Comparison of ENCODE assay signal across 8 cellular contexts in genomic region chr22:45263790-45264269, GRCh38. TPM values are rescaled to one million over a fixed set of nuclear protein-coding genes. Genes with fewer than 3 reads are reported as not detected.
DNase-seq lines count a peak whose midpoint lies in the region; ATAC-seq and TF ChIP-seq lines count a peak whose summit lies in the region.

No MANE protein-coding gene starts in this region.

- no peaks in the 10 kb centered on the region for H3K9me3 Mint-ChIP-seq in neural crest cell
- no peaks in the 10 kb centered on the region for H3K9me3 Mint-ChIP-seq in naive thymus-derived CD8-positive, alpha-beta T cell

- peak overlapping the region; percentile 89 for H3K27ac Mint-ChIP-seq in neural crest cell (ENCODE audit: unreplicated experiment)
- peak overlapping the region in 1 of 10 donors; percentile 54 for H3K27ac Mint-ChIP-seq in naive thymus-derived CD8-positive, alpha-beta T cell

- peaks cover 18% of the 10 kb centered on the region for H3K4me1 Mint-ChIP-seq in neural crest cell
- peaks cover 0 to 30% (median 8%) of the 10 kb centered on the region in 4 donors for H3K4me1 Mint-ChIP-seq in naive thymus-derived CD8-positive, alpha-beta T cell

- DNase-seq in BE2C: peak; percentile 88
- peak; percentile 87 for DNase-seq in SK-N-DZ (ENCODE audit: low spot score)
- DNase-seq in fibroblast of pulmonary artery (ENCODE audit: low read depth): peak; percentile 87
- DNase-seq in neural crest cell (ENCODE audit: low read depth, low spot score): peak; percentile 58
- DNase-seq in naive thymus-derived CD8-positive, alpha-beta T cell: no peak
- no peak for DNase-seq in central memory CD4-positive, alpha-beta T cell

- peak; percentile 86 for TF ChIP-seq CTCF in BE2C (IDR thresholded peaks at IDR 0.05; ENCODE audit: low read depth, low read length)
- peak; percentile 87 for TF ChIP-seq CTCF in fibroblast of pulmonary artery (IDR thresholded peaks at IDR 0.05; ENCODE audit: low read length, missing control alignments)
- peak; percentile 70 for TF ChIP-seq CTCF in neural crest cell (conservative IDR thresholded peaks at IDR 0.05)

- H3K4me3 ChIP-seq in BE2C (ENCODE audit: low read depth, low read length) (peak overlapping the region; percentile 27; the same call in 1 of the 2 replicates), fibroblast of pulmonary artery (replicated peaks; ENCODE audit: low read depth, low read length) (no peak overlapping the region)

- H3K9me3 ChIP-seq in BE2C: no peaks in the 10 kb centered on the region

- no peaks in the 10 kb centered on the region for H3K36me3 ChIP-seq in BE2C

- no peaks in the 10 kb centered on the region for H3K27me3 Mint-ChIP-seq in neural crest cell (ENCODE audit: low read depth)
- peaks cover 0 to 17% (median 12%) of the 10 kb centered on the region in 5 donors for H3K27me3 Mint-ChIP-seq in naive thymus-derived CD8-positive, alpha-beta T cell

- no peaks in the 10 kb centered on the region for H3K36me3 Mint-ChIP-seq in neural crest cell (ENCODE audit: low read depth)
- H3K36me3 Mint-ChIP-seq in naive thymus-derived CD8-positive, alpha-beta T cell: no peaks in the 10 kb centered on the region

- no peaks in the 10 kb centered on the region for H3K27me3 ChIP-seq in BE2C

- peaks cover 14% of the 10 kb centered on the region for H3K4me1 ChIP-seq in BE2C

- peak overlapping the region; percentile 48 for H3K4me3 Mint-ChIP-seq in neural crest cell
- peak overlapping the region in 1 of 10 donors; percentile 32 for H3K4me3 Mint-ChIP-seq in naive thymus-derived CD8-positive, alpha-beta T cell

- ATAC-seq in GM19351 (IDR thresholded peaks at IDR 0.05; ENCODE audit: unreplicated experiment): peak; percentile 49
- peak; percentile 49 for ATAC-seq in HG03354 (IDR thresholded peaks at IDR 0.05; ENCODE audit: poor library complexity, severe bottlenecking, unreplicated experiment)
- ATAC-seq in naive thymus-derived CD8-positive, alpha-beta T cell: no peak

- POLR2A ChIA-PET in naive thymus-derived CD8-positive, alpha-beta T cell (lab: Charles Lee): no interaction called here

RNA-seq across cellular contexts. Expression of gene UPK3A, which starts 20.9 kb away (rescaled TPM):
- polyA plus RNA-seq in BE2C (2012; ENCODE audit: insufficient read depth, insufficient read length, low read depth): not detected
- not detected in 2 replicates for polyA plus RNA-seq in SK-N-DZ (2014; cell fraction: cytosol; rRNA removed)
- not detected in 2 replicates for polyA plus RNA-seq in SK-N-DZ (2014; cell fraction: nucleus; rRNA removed)
- not detected in 2 replicates for total RNA-seq in neural crest cell
- not detected for total RNA-seq in naive thymus-derived CD8-positive, alpha-beta T cell
- not detected for polyA plus RNA-seq in naive thymus-derived CD8-positive, alpha-beta T cell

RNA-seq across cellular contexts. Expression of gene KIAA0930, which starts 23.1 kb away (rescaled TPM):
- 77.2 TPM for polyA plus RNA-seq in BE2C (2012; ENCODE audit: insufficient read depth, insufficient read length, low read depth)
- 34.4 and 35.8 TPM in 2 replicates for polyA plus RNA-seq in SK-N-DZ (2014; cell fraction: cytosol; rRNA removed)
- polyA plus RNA-seq in SK-N-DZ (2014; cell fraction: nucleus; rRNA removed): 30.4 and 46.5 TPM in 2 replicates
- 56.9 and 60.2 TPM in 2 replicates for total RNA-seq in neural crest cell
- 10 to 100 TPM; 28.5 to 29.1 TPM for total RNA-seq in naive thymus-derived CD8-positive, alpha-beta T cell
- polyA plus RNA-seq in naive thymus-derived CD8-positive, alpha-beta T cell: 1 to 10 TPM in 2 of 3 donors, under 1 TPM in 1; 0.87 to 2.9 (median 2.6) TPM

RNA-seq across cellular contexts. Expression of gene FAM118A, which starts 45.9 kb away (rescaled TPM):
- 50.9 TPM for polyA plus RNA-seq in BE2C (2012; ENCODE audit: insufficient read depth, insufficient read length, low read depth)
- 10.1 and 12.7 TPM in 2 replicates for polyA plus RNA-seq in SK-N-DZ (2014; cell fraction: cytosol; rRNA removed)
- polyA plus RNA-seq in SK-N-DZ (2014; cell fraction: nucleus; rRNA removed): 15.3 and 20.0 TPM in 2 replicates
- 60.7 and 64.8 TPM in 2 replicates for total RNA-seq in neural crest cell
- 10 to 100 TPM; 82.8 to 88.5 TPM for total RNA-seq in naive thymus-derived CD8-positive, alpha-beta T cell
- polyA plus RNA-seq in naive thymus-derived CD8-positive, alpha-beta T cell: 10 to 100 TPM; 33.2 to 67.8 (median 48.1) TPM

Comparison
In these comparisons a context has a peak if more than half of its experiments do, and no peak if none do; other contexts are left out.
1. DNase-seq: peak in BE2C (single experiment), SK-N-DZ (single experiment), fibroblast of pulmonary artery (single experiment) and neural crest cell (single experiment); none in naive thymus-derived CD8-positive, alpha-beta T cell (0 of 10) and central memory CD4-positive, alpha-beta T cell (single experiment).
2. ATAC-seq: peak in GM19351 (single experiment) and HG03354 (single experiment); none in naive thymus-derived CD8-positive, alpha-beta T cell (0 of 2).
3. Peak in every context shown above with its lines, with median percentiles within 50 percentile points of each other: CTCF ChIP-seq.